In the genomic region with DNA sequence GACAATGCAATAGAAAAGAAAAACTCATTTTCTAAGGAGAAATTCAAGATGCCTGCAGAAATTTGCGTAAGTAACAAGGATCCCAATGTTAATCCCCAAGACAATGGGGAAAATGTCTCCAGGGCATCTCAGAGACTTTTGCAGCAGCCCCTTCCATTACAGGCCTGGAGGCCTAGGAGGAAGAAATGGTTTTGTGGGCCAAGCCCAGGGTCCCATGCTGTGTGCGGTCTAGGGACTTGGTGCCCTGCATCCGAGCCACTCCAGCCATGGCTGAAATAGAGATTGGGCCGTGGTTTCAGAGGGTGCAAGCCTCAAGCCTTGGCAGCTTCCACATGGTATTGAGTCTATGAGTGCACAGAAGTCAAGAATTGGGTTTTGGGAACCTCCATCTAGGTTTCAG, we compare ENCODE assay signal across 9 cellular contexts.
"Had no signal": no experiment of that assay in that cellular context is flagged by ENCODE, and none has a peak within 500 bp of the region (broad histone marks: within the 10 kb centered on the region; RNA-seq: fewer than 3 reads in every experiment).

No MANE protein-coding gene starts in this region.

- DNase-seq: IMR-90, Karpas-422, Kasumi-1, KBM-7, KG1 had no signal

- H3K9ac ChIP-seq: KMS-11 had no signal

- H3K27ac ChIP-seq: HL-60, KMS-11 had no signal

- H3K4me2 ChIP-seq: KMS-11 had no signal

- FAIRE-seq: HepG2, HTR-8/SVneo had no signal

- ATAC-seq: HepG2 had no signal
